Comparison of ENCODE assay signal across 18 cellular contexts in genomic region chr16:68451656-68452055, GRCh38. TPM values are rescaled to one million over a fixed set of nuclear protein-coding genes. Genes with fewer than 3 reads are reported as not detected.
DNase-seq lines count a peak whose midpoint lies in the region; ATAC-seq and TF ChIP-seq lines count a peak whose summit lies in the region.
"Had no signal": no experiment of that assay in that cellular context is flagged by ENCODE, and none has a peak within 500 bp of the region (broad histone marks: within the 10 kb centered on the region; RNA-seq: fewer than 3 reads in every experiment).

No MANE protein-coding gene starts in this region.

- peak overlapping the region; percentile 62 for H3K4me2 ChIP-seq in skeletal muscle satellite cell (ENCODE audit: low read length)

- no peak overlapping the region for H3K27ac Mint-ChIP-seq in HFFc6
- H3K27ac Mint-ChIP-seq: CD14-positive monocyte; CD8-positive, alpha-beta T cell had no signal

- H3K79me2 ChIP-seq in ACC112 (ENCODE audit: control insufficient read depth, insufficient read depth, low read length, unreplicated experiment), result no peaks in the 10 kb centered on the region

- H3K27me3 ChIP-seq in ACC112 (ENCODE audit: insufficient read depth, low read length) (peaks cover 13% of the 10 kb centered on the region), WERI-Rb-1 (ENCODE audit: insufficient read depth, low read depth, severe bottlenecking) (peaks cover 8% of the 10 kb centered on the region), skeletal muscle satellite cell (ENCODE audit: control insufficient read depth, insufficient read depth, low read length) (peaks cover 8% of the 10 kb centered on the region)

- no peak for ATAC-seq in GM19455 (IDR thresholded peaks at IDR 0.05; ENCODE audit: unreplicated experiment)
- no peak for ATAC-seq in HG03039 (IDR thresholded peaks at IDR 0.05; ENCODE audit: unreplicated experiment)
- ATAC-seq: CD8-positive, alpha-beta T cell; K562 had no signal

- H3K36me3 ChIP-seq in ACC112 (ENCODE audit: insufficient read depth, low read length), result no peaks in the 10 kb centered on the region
- no peaks in the 10 kb centered on the region for H3K36me3 ChIP-seq in WERI-Rb-1
- H3K36me3 ChIP-seq in skeletal muscle satellite cell (ENCODE audit: insufficient read depth, low read length), result no peaks in the 10 kb centered on the region

- no peak for TF ChIP-seq CTCF in HFFc6 (IDR thresholded peaks at IDR 0.05)
- TF ChIP-seq CTCF in WERI-Rb-1 (IDR thresholded peaks at IDR 0.05; ENCODE audit: low read depth, low read length), result no peak

- H3K4me1 Mint-ChIP-seq in HFFc6 (ENCODE audit: low read depth), result peaks cover 20% of the 10 kb centered on the region

- peak overlapping the region; percentile 56 for H3K9ac ChIP-seq in skeletal muscle satellite cell (ENCODE audit: low read depth, low read length)

- DNase-seq in HFFc6 (peak; percentile 7), WERI-Rb-1 (no peak), GF-D8 (lab: John Stamatoyannopoulos, UW) (no peak)
- DNase-seq: 8988T; CD8-positive, alpha-beta T cell; COR-L47; DMS153; DMS79 treated with DMSO at 0.1 percent for 48 hours; GOT3; H9; Karpas-422 had no signal

- no peaks in the 10 kb centered on the region for H3K9me3 ChIP-seq in WERI-Rb-1 (ENCODE audit: severe bottlenecking)
- H3K9me3 ChIP-seq in skeletal muscle satellite cell (replicated peaks; ENCODE audit: low read length), result no peaks in the 10 kb centered on the region

- H3K36me3 Mint-ChIP-seq in HFFc6 (ENCODE audit: low read depth), result no peaks in the 10 kb centered on the region; the same call in 1 of the 2 replicates
- H3K36me3 Mint-ChIP-seq: CD8-positive, alpha-beta T cell had no signal

- H3K27ac ChIP-seq in ACC112 (ENCODE audit: low read depth, low read length), result peak overlapping the region; percentile 12
- peak overlapping the region; percentile 73 for H3K27ac ChIP-seq in WERI-Rb-1
- H3K27ac ChIP-seq: HL-60 had no signal

- H3K4me3 ChIP-seq in ACC112 (ENCODE audit: low read depth, low read length) (no peak overlapping the region), WERI-Rb-1 (ENCODE audit: low read depth, low read length) (no peak overlapping the region), skeletal muscle satellite cell (ENCODE audit: low read length) (no peak overlapping the region)
- H3K4me3 ChIP-seq: K562 had no signal

- no peak overlapping the region; the same call in 1 of the 2 replicates for H3K4me3 Mint-ChIP-seq in HFFc6
- H3K4me3 Mint-ChIP-seq: CD14-positive monocyte; CD8-positive, alpha-beta T cell; H9 had no signal

- peaks cover 3% of the 10 kb centered on the region; the same call in 1 of the 2 replicates for H3K9me3 Mint-ChIP-seq in HFFc6
- H3K9me3 Mint-ChIP-seq: CD8-positive, alpha-beta T cell; H9 had no signal

- no peak overlapping the region for H2AFZ ChIP-seq in ACC112 (ENCODE audit: low read length, unreplicated experiment)

- peaks cover 26% of the 10 kb centered on the region for H3K4me1 ChIP-seq in ACC112 (ENCODE audit: control insufficient read depth, insufficient read depth, low read length, unreplicated experiment)
- H3K4me1 ChIP-seq in skeletal muscle satellite cell (ENCODE audit: control insufficient read depth, insufficient read depth, low read length), result peaks cover 34% of the 10 kb centered on the region

- no peaks in the 10 kb centered on the region for H3K27me3 Mint-ChIP-seq in HFFc6 (ENCODE audit: insufficient read depth)

RNA-seq across cellular contexts. Expression of gene SMPD3, which starts 3.3 kb away (rescaled TPM):
- under 1 TPM; 0.05 to 0.73 (median 0.30) TPM for total RNA-seq in HFFc6 (2021; fragmentation: NEBNext Ultra II Directional; extraction: Animal tissue kit (Norgen Biotek cat#: 25700))
- not detected in 2 replicates for total RNA-seq in skeletal muscle satellite cell (2012; rRNA removed)
